ENCODE assay signal across 8 cellular contexts in genomic region chr12:108560752-108561719, GRCh38. TPM values are rescaled to one million over a fixed set of nuclear protein-coding genes. Genes with fewer than 3 reads are reported as not detected.
DNase-seq lines count a peak whose midpoint lies in the region; ATAC-seq, FAIRE-seq and TF ChIP-seq lines count a peak whose summit lies in the region.

Gene SART3, minus strand, starts transcription at chr12:108561173. Its CDS starts 19 bp downstream, at chr12:108561154.

- peak within 1 kb of the TSS; percentile 93 to 95 for H3K4me3 ChIP-seq in body of pancreas

- TF ChIP-seq CTCF in body of pancreas (IDR thresholded peaks at IDR 0.05): no peak

- DNase-seq in NK-92 treated with Interleukin-12 subunit alpha and Interleukin-12 subunit beta, amount 100 ng/mL, for 24 hours (lab: John Stamatoyannopoulos, UW): peak; percentile 60
- DNase-seq in NK-92 (lab: John Stamatoyannopoulos, UW; ENCODE audit: unreplicated experiment) (no peak), NCI-H2107 (lab: John Stamatoyannopoulos, UW) (peak; percentile 85), body of pancreas (peak; percentile 74 to 88 (median 78)), iPS DF 4.7 (ENCODE audit: extremely low read depth, low spot score) (peak; percentile 97), sciatic nerve (ENCODE audit: low spot score) (peak; percentile 86)

- no peaks in the 10 kb centered on the region for H3K27me3 ChIP-seq in body of pancreas

- H3K36me3 ChIP-seq in body of pancreas (replicated peaks in 1 of 2; ENCODE audit: insufficient read depth in 1 of 2, low read depth in 2 of 2): no peaks in the 10 kb centered on the region

- peak; percentile 30 for ATAC-seq in HG03039 (IDR thresholded peaks at IDR 0.05; ENCODE audit: unreplicated experiment)
- peak; percentile 79 for ATAC-seq in body of pancreas
- ATAC-seq in sciatic nerve: peak; percentile 84

- peak in 2 of 3 donors; percentile 68 to 71 for TF ChIP-seq POLR2A in body of pancreas (IDR thresholded peaks at IDR 0.05)

- no peaks in the 10 kb centered on the region for H3K9me3 ChIP-seq in body of pancreas

- intact Hi-C loops in body of pancreas (cut with DNase I): no loop called here
- intact Hi-C loops in sciatic nerve (cut with DNase I): no loop called here

- peak; percentile 32 for FAIRE-seq in TTC549 (lab: Jason Lieb, UNC)

- peaks cover 45% of the 10 kb centered on the region for H3K4me1 ChIP-seq in body of pancreas

- 0% methylated on average over 41 to 57 of the region's 57 CpGs for WGBS in body of pancreas, 2 donors

- H3K27ac ChIP-seq in body of pancreas: peak within 1 kb of the TSS; percentile 83 to 93 (median 88)

RNA-seq across cellular contexts. Expression of gene SART3, which starts in this region (rescaled TPM):
- total RNA-seq in body of pancreas (10 to 100 TPM; 20.2 to 38.6 TPM), sciatic nerve (56.4 TPM)

Comparison
In these comparisons a context has a peak if more than half of its experiments do, and no peak if none do; other contexts are left out.
1. ATAC-seq: peak in every context shown above with its lines; median percentile 84 in sciatic nerve; 79 in body of pancreas; 30 in HG03039.